ENCODE assay signal across 24 cellular contexts in genomic region chr19:1107655-1108261, GRCh38. TPM values are rescaled to one million over a fixed set of nuclear protein-coding genes. Genes with fewer than 3 reads are reported as not detected.
A peak's percentile ranks its signal among the peaks of the same experiment; 100 is the strongest.
DNase-seq lines count a peak whose midpoint lies in the region; ATAC-seq, FAIRE-seq and TF ChIP-seq lines count a peak whose summit lies in the region.
"Had no signal": no experiment of that assay in that cellular context is flagged by ENCODE, and none has a peak within 500 bp of the region (broad histone marks: within the 10 kb centered on the region; RNA-seq: fewer than 3 reads in every experiment).

No MANE protein-coding gene starts in this region.

- BruUV-seq in HepG2 (replicated peaks; lab: Mats Ljungman, UMichigan) = no TSS peak

- no peak overlapping the region for H3K27ac Mint-ChIP-seq in osteocyte (ENCODE audit: unreplicated experiment)
- no peak overlapping the region for H3K27ac Mint-ChIP-seq in activated naive CD8-positive, alpha-beta T cell treated with anti-CD3 and anti-CD28 coated beads for 36 hours

- H3K27ac ChIP-seq in HepG2 (ENCODE audit: extremely low read length, insufficient read depth, low read length) (no peak overlapping the region), right lobe of liver (no peak overlapping the region), epithelial cell of prostate (peak overlapping the region; percentile 11)
- H3K27ac ChIP-seq: foreskin keratinocyte, pancreas, SJCRH30, suprapubic skin, uterus had no signal

- 98% methylated on average over 11 of the region's 25 CpGs for WGBS in HepG2 (ENCODE audit: low lambda C conversion rate)
- WGBS in right lobe of liver (ENCODE audit: insufficient coverage, low coverage, low lambda C conversion rate, missing lambda C conversion rate) = 85% methylated on average over 6 of the region's 25 CpGs

- no peak overlapping the region for H3K4me3 Mint-ChIP-seq in osteocyte (ENCODE audit: unreplicated experiment)
- H3K4me3 Mint-ChIP-seq in activated naive CD8-positive, alpha-beta T cell treated with anti-CD3 and anti-CD28 coated beads for 36 hours = no peak overlapping the region
- H3K4me3 Mint-ChIP-seq: T-helper 1 cell treated with Interleukin-12 subunit alpha and Interleukin-12 subunit beta and Interleukin-4 antibody, amounts not matched to agents 30 μg/mL and 1 μg/mL, for 36 hours had no signal

- ATAC-seq in HepG2 = no peak
- ATAC-seq in right lobe of liver = no peak
- ATAC-seq: foreskin keratinocyte, pancreas, sciatic nerve had no signal

- TF ChIP-seq CTCF in HepG2 (CRISPR knock-in tag; IDR thresholded peaks at IDR 0.05) (no peak), right lobe of liver (IDR thresholded peaks at IDR 0.05) (no peak), osteocyte (IDR thresholded peaks at IDR 0.05) (no peak)

- no peak for DNase-seq in HepG2 (ENCODE audit: low spot score)
- no peak for DNase-seq in right lobe of liver
- no peak for DNase-seq in epithelial cell of prostate (ENCODE audit: low read depth, low spot score)
- no peak for DNase-seq in osteocyte (ENCODE audit: extremely low spot score, unreplicated experiment)
- DNase-seq in activated naive CD8-positive, alpha-beta T cell treated with anti-CD3 and anti-CD28 coated beads for 36 hours = no peak
- DNase-seq in head of caudate nucleus = no peak
- DNase-seq in AG08395 (ENCODE audit: low spot score) = no peak
- DNase-seq: activated naive CD4-positive, alpha-beta T cell treated with Interleukin-2 at 50 U/mL for 16 hours; activated T-cell treated with anti-CD3 and anti-CD28 coated beads for 4 hours; dorsolateral prefrontal cortex; NCI-H2107; SJCRH30; uterus had no signal

- TF ChIP-seq EP300 in HepG2 (IDR thresholded peaks at IDR 0.05; ENCODE audit: low read depth in 2 of 2, low read length in 2 of 2) = no peak
- no peak for TF ChIP-seq EP300 in HepG2 (CRISPR knock-in tag; IDR thresholded peaks at IDR 0.05; ENCODE audit: borderline replicate concordance)

- peaks cover 3% of the 10 kb centered on the region for H3K36me3 Mint-ChIP-seq in osteocyte (ENCODE audit: unreplicated experiment)
- H3K36me3 Mint-ChIP-seq in activated naive CD8-positive, alpha-beta T cell treated with anti-CD3 and anti-CD28 coated beads for 36 hours = peaks cover 1% of the 10 kb centered on the region

- H3K9me3 Mint-ChIP-seq in osteocyte (ENCODE audit: unreplicated experiment) = no peaks in the 10 kb centered on the region
- no peaks in the 10 kb centered on the region for H3K9me3 Mint-ChIP-seq in activated naive CD8-positive, alpha-beta T cell treated with anti-CD3 and anti-CD28 coated beads for 36 hours
- H3K9me3 Mint-ChIP-seq: T-helper 1 cell treated with Interleukin-12 subunit alpha and Interleukin-12 subunit beta and Interleukin-4 antibody, amounts not matched to agents 30 μg/mL and 1 μg/mL, for 36 hours had no signal

- TF ChIP-seq POLR2A in HepG2 (IDR thresholded peaks at IDR 0.05; ENCODE audit: insufficient read depth in 1 of 2, low read depth in 2 of 2, low read length in 2 of 2) = no peak; a peak in 2 of 4 replicates
- no peak for TF ChIP-seq POLR2A in right lobe of liver (IDR thresholded peaks at IDR 0.05)

- no peaks in the 10 kb centered on the region for H3K9me3 ChIP-seq in HepG2 (ENCODE audit: low read length)
- no peaks in the 10 kb centered on the region for H3K9me3 ChIP-seq in right lobe of liver
- H3K9me3 ChIP-seq: HAP-1, pancreas, SJCRH30, suprapubic skin, uterus had no signal

- POLR2A ChIA-PET in HepG2 (lab: Yijun Ruan, JAX) = interaction anchor here (1.2 kb wide), 1 partner anchor 10 kb away, joined by 6 read pairs; no protein-coding TSS in a partner anchor

- no peaks in the 10 kb centered on the region for H3K27me3 Mint-ChIP-seq in osteocyte (ENCODE audit: unreplicated experiment)
- H3K27me3 Mint-ChIP-seq in activated naive CD8-positive, alpha-beta T cell treated with anti-CD3 and anti-CD28 coated beads for 36 hours = no peaks in the 10 kb centered on the region
- H3K27me3 Mint-ChIP-seq: CD4-positive, alpha-beta memory T cell had no signal

- intact Hi-C loops in HepG2 (cut with micrococcal nuclease; ENCODE audit: unreplicated experiment) = loop anchor here (10.0 kb wide), 1 partner anchor 53 kb away; no protein-coding TSS in a partner anchor
- intact Hi-C loops in right lobe of liver (cut with DNase I) = no loop called here
- intact Hi-C loops in head of caudate nucleus (cut with DNase I) = no loop called here

- H3K4me1 Mint-ChIP-seq in osteocyte (ENCODE audit: unreplicated experiment) = peaks cover 28% of the 10 kb centered on the region
- peaks cover 11% of the 10 kb centered on the region for H3K4me1 Mint-ChIP-seq in activated naive CD8-positive, alpha-beta T cell treated with anti-CD3 and anti-CD28 coated beads for 36 hours

- in situ Hi-C loops in HepG2 (cut with HindIII; ENCODE audit: extremely low pct_ligation_motif_present, low pct_unique_long_range_greater_than_20kb) = no loop called here

- peaks cover 15% of the 10 kb centered on the region; the same call in 1 of the 2 replicates for H4K20me1 ChIP-seq in HepG2 (ENCODE audit: insufficient read depth, low read length)

- H3K4me1 ChIP-seq in HepG2 (ENCODE audit: insufficient read depth, low read length) = peaks cover 36% of the 10 kb centered on the region
- peaks cover 2 to 14% (median 5%) of the 10 kb centered on the region in 4 donors for H3K4me1 ChIP-seq in right lobe of liver

- H3K4me2 ChIP-seq in HepG2 (ENCODE audit: low read depth, low read length) = no peak overlapping the region

- no peak for TF ChIP-seq RAD21 in HepG2 (CRISPR knock-in tag; IDR thresholded peaks at IDR 0.05)

- H3K4me3 ChIP-seq in HepG2 (replicated peaks in 1 of 3; ENCODE audit: insufficient read depth in 1 of 3, low read depth in 2 of 3, low read length in 3 of 3) = no peak overlapping the region
- H3K4me3 ChIP-seq in right lobe of liver = no peak overlapping the region
- H3K4me3 ChIP-seq: dorsolateral prefrontal cortex, HAP-1, lung, pancreas, SJCRH30, suprapubic skin, uterus had no signal

- H3K36me3 ChIP-seq in HepG2 (replicated peaks in 1 of 2; ENCODE audit: control insufficient read depth in 1 of 2, insufficient read depth in 2 of 2, low read length in 2 of 2) (peaks cover 10 to 20% of the 10 kb centered on the region in 2 experiments; a peak in 4 of 5 replicates), right lobe of liver (peaks cover 3 to 43% (median 18%) of the 10 kb centered on the region in 4 donors)
- H3K36me3 ChIP-seq: uterus had no signal

- H2AFZ ChIP-seq in HepG2 (ENCODE audit: low read length) = no peak overlapping the region

- peaks cover 11% of the 10 kb centered on the region for H3K79me2 ChIP-seq in HepG2 (ENCODE audit: insufficient read depth, low read length)

- H3K27me3 ChIP-seq in HepG2 (ENCODE audit: control insufficient read depth in 1 of 2, insufficient read depth in 2 of 2, low read length in 2 of 2) (no peaks in the 10 kb centered on the region), right lobe of liver (no peaks in the 10 kb centered on the region)
- H3K27me3 ChIP-seq: dorsolateral prefrontal cortex, foreskin keratinocyte, pancreas, SJCRH30, suprapubic skin, uterus had no signal

- H3K9ac ChIP-seq in HepG2 (ENCODE audit: insufficient read depth, low read depth, low read length) = no peak overlapping the region

- CTCF ChIA-PET in HepG2 (lab: Yijun Ruan, JAX; ENCODE audit: low intra/inter-chr PET ratio, low total read pairs) = no interaction called here

- FAIRE-seq in HepG2 (lab: Jason Lieb, UNC) = no peak
- FAIRE-seq: HTR-8/SVneo, keratinocyte, pancreas had no signal

RNA-seq across cellular contexts. Expression of gene GPX4, which starts 4.0 kb away (rescaled TPM):
- total RNA-seq in HepG2 (2016; rRNA removed; fragmentation: Illumina TruSeq; extraction: Trizol) (426 and 535 TPM in 2 replicates), right lobe of liver (100 to 1,000 TPM; 204 to 389 (median 212) TPM), osteocyte (349 and 354 TPM in 2 replicates)
- total RNA-seq in HepG2 (2016; cell fraction: cytosol; rRNA removed; fragmentation: Illumina TruSeq; extraction: Trizol; ENCODE audit: low read depth) = 2,785 and 3,522 TPM in 2 replicates
- 340 and 561 TPM in 2 replicates for total RNA-seq in HepG2 (2016; cell fraction: insoluble cytoplasmic fraction; rRNA removed; fragmentation: Illumina TruSeq; extraction: Trizol)
- total RNA-seq in HepG2 (2016; cell fraction: membrane; rRNA removed; fragmentation: Illumina TruSeq; extraction: Trizol) = 1,902 and 2,313 TPM in 2 replicates
- 168 and 177 TPM in 2 replicates for total RNA-seq in HepG2 (2016; cell fraction: nucleus; rRNA removed; fragmentation: Illumina TruSeq; extraction: Trizol)
- 613 and 728 TPM in 2 replicates for polyA plus RNA-seq in HepG2 (2011; rRNA removed)
- 837 and 1,257 TPM in 2 replicates for polyA plus RNA-seq in HepG2 (2011; cell fraction: cytosol; rRNA removed)
- polyA plus RNA-seq in HepG2 (2011; cell fraction: nucleus; rRNA removed) = 557 and 562 TPM in 2 replicates
- 539 and 705 TPM in 2 replicates for polyA plus RNA-seq in HepG2 (2012)
- 3,701 and 4,930 TPM in 2 replicates for polyA plus RNA-seq in HepG2 (2016; cell fraction: cytosol; fragmentation: Illumina TruSeq; extraction: Trizol; ENCODE audit: low read depth)
- 454 and 583 TPM in 2 replicates for polyA plus RNA-seq in HepG2 (2016; cell fraction: insoluble cytoplasmic fraction; fragmentation: Illumina TruSeq; extraction: Trizol; ENCODE audit: low read depth)
- polyA plus RNA-seq in HepG2 (2016; cell fraction: membrane; fragmentation: Illumina TruSeq; extraction: Trizol; ENCODE audit: low read depth) = 2,313 and 2,706 TPM in 2 replicates
- 387 and 420 TPM in 2 replicates for polyA plus RNA-seq in HepG2 (2016; cell fraction: nucleus; fragmentation: Illumina TruSeq; extraction: Trizol; ENCODE audit: insufficient read depth, low read depth)
- polyA minus RNA-seq in HepG2 (2011; rRNA and poly(A)+ RNA removed; ENCODE audit: low replicate concordance) = 195 and 435 TPM in 2 replicates
- 211 and 241 TPM in 2 replicates for polyA minus RNA-seq in HepG2 (2011; cell fraction: cytosol; rRNA and poly(A)+ RNA removed)
- polyA minus RNA-seq in HepG2 (2011; cell fraction: nucleus; rRNA and poly(A)+ RNA removed) = 51.6 and 73.4 TPM in 2 replicates
- polyA plus RNA-seq in PFSK-1 (2012; ENCODE audit: insufficient read length, low read depth) = 1,125 TPM
- 100 to 1,000 TPM; 225 to 231 TPM for total RNA-seq in activated naive CD8-positive, alpha-beta T cell treated with anti-CD3 and anti-CD28 coated beads for 36 hours

RNA-seq across cellular contexts. Expression of gene POLR2E, which starts 12.6 kb away (rescaled TPM):
- total RNA-seq in HepG2 (2016; rRNA removed; fragmentation: Illumina TruSeq; extraction: Trizol) (140 TPM in 2 replicates), right lobe of liver (100 to 1,000 TPM; 112 to 256 (median 131) TPM), osteocyte (156 and 168 TPM in 2 replicates)
- total RNA-seq in HepG2 (2016; cell fraction: cytosol; rRNA removed; fragmentation: Illumina TruSeq; extraction: Trizol; ENCODE audit: low read depth) = 43.4 and 44.8 TPM in 2 replicates
- 135 and 141 TPM in 2 replicates for total RNA-seq in HepG2 (2016; cell fraction: insoluble cytoplasmic fraction; rRNA removed; fragmentation: Illumina TruSeq; extraction: Trizol)
- 89.0 and 92.5 TPM in 2 replicates for total RNA-seq in HepG2 (2016; cell fraction: membrane; rRNA removed; fragmentation: Illumina TruSeq; extraction: Trizol)
- total RNA-seq in HepG2 (2016; cell fraction: nucleus; rRNA removed; fragmentation: Illumina TruSeq; extraction: Trizol) = 54.0 and 55.3 TPM in 2 replicates
- polyA plus RNA-seq in HepG2 (2011; rRNA removed) = 272 and 305 TPM in 2 replicates
- 222 and 337 TPM in 2 replicates for polyA plus RNA-seq in HepG2 (2011; cell fraction: cytosol; rRNA removed)
- polyA plus RNA-seq in HepG2 (2011; cell fraction: nucleus; rRNA removed) = 150 and 188 TPM in 2 replicates
- polyA plus RNA-seq in HepG2 (2012) = 201 and 222 TPM in 2 replicates
- 94.9 and 102 TPM in 2 replicates for polyA plus RNA-seq in HepG2 (2016; cell fraction: cytosol; fragmentation: Illumina TruSeq; extraction: Trizol; ENCODE audit: low read depth)
- polyA plus RNA-seq in HepG2 (2016; cell fraction: insoluble cytoplasmic fraction; fragmentation: Illumina TruSeq; extraction: Trizol; ENCODE audit: low read depth) = 246 and 282 TPM in 2 replicates
- polyA plus RNA-seq in HepG2 (2016; cell fraction: membrane; fragmentation: Illumina TruSeq; extraction: Trizol; ENCODE audit: low read depth) = 145 and 159 TPM in 2 replicates
- 179 TPM in 2 replicates for polyA plus RNA-seq in HepG2 (2016; cell fraction: nucleus; fragmentation: Illumina TruSeq; extraction: Trizol; ENCODE audit: insufficient read depth, low read depth)
- polyA minus RNA-seq in HepG2 (2011; rRNA and poly(A)+ RNA removed; ENCODE audit: low replicate concordance) = 343 and 389 TPM in 2 replicates
- 104 and 129 TPM in 2 replicates for polyA minus RNA-seq in HepG2 (2011; cell fraction: cytosol; rRNA and poly(A)+ RNA removed)
- 39.5 and 42.0 TPM in 2 replicates for polyA minus RNA-seq in HepG2 (2011; cell fraction: nucleus; rRNA and poly(A)+ RNA removed)
- 531 TPM for polyA plus RNA-seq in PFSK-1 (2012; ENCODE audit: insufficient read length, low read depth)
- 100 to 1,000 TPM; 290 to 291 TPM for total RNA-seq in activated naive CD8-positive, alpha-beta T cell treated with anti-CD3 and anti-CD28 coated beads for 36 hours

RNA-seq across cellular contexts. Expression of gene ARHGAP45, which starts 40.8 kb away (rescaled TPM):
- 0.48 and 0.84 TPM in 2 replicates for total RNA-seq in HepG2 (2016; rRNA removed; fragmentation: Illumina TruSeq; extraction: Trizol)
- 0.35 and 0.51 TPM in 2 replicates for total RNA-seq in HepG2 (2016; cell fraction: cytosol; rRNA removed; fragmentation: Illumina TruSeq; extraction: Trizol; ENCODE audit: low read depth)
- total RNA-seq in HepG2 (2016; cell fraction: insoluble cytoplasmic fraction; rRNA removed; fragmentation: Illumina TruSeq; extraction: Trizol) = 0.16 and 0.50 TPM in 2 replicates
- 0.38 and 0.40 TPM in 2 replicates for total RNA-seq in HepG2 (2016; cell fraction: membrane; rRNA removed; fragmentation: Illumina TruSeq; extraction: Trizol)
- 0.28 and 0.63 TPM in 2 replicates for total RNA-seq in HepG2 (2016; cell fraction: nucleus; rRNA removed; fragmentation: Illumina TruSeq; extraction: Trizol)
- 32.0 and 40.3 TPM in 2 replicates for polyA plus RNA-seq in HepG2 (2011; rRNA removed)
- polyA plus RNA-seq in HepG2 (2011; cell fraction: cytosol; rRNA removed) = 17.7 and 31.9 TPM in 2 replicates
- polyA plus RNA-seq in HepG2 (2011; cell fraction: nucleus; rRNA removed) = 222 and 325 TPM in 2 replicates
- 21.8 and 23.4 TPM in 2 replicates for polyA plus RNA-seq in HepG2 (2012)
- not detected in 2 replicates for polyA plus RNA-seq in HepG2 (2016; cell fraction: cytosol; fragmentation: Illumina TruSeq; extraction: Trizol; ENCODE audit: low read depth)
- 0.41 and 0.69 TPM in 2 replicates for polyA plus RNA-seq in HepG2 (2016; cell fraction: insoluble cytoplasmic fraction; fragmentation: Illumina TruSeq; extraction: Trizol; ENCODE audit: low read depth)
- polyA plus RNA-seq in HepG2 (2016; cell fraction: membrane; fragmentation: Illumina TruSeq; extraction: Trizol; ENCODE audit: low read depth) = not detected in 2 replicates
- 1.5 TPM in 2 replicates for polyA plus RNA-seq in HepG2 (2016; cell fraction: nucleus; fragmentation: Illumina TruSeq; extraction: Trizol; ENCODE audit: insufficient read depth, low read depth)
- polyA minus RNA-seq in HepG2 (2011; rRNA and poly(A)+ RNA removed; ENCODE audit: low replicate concordance) = 18.3 and 37.9 TPM in 2 replicates
- polyA minus RNA-seq in HepG2 (2011; cell fraction: cytosol; rRNA and poly(A)+ RNA removed) = 19.3 and 20.1 TPM in 2 replicates
- 25.0 and 29.0 TPM in 2 replicates for polyA minus RNA-seq in HepG2 (2011; cell fraction: nucleus; rRNA and poly(A)+ RNA removed)
- total RNA-seq in right lobe of liver = 1 to 10 TPM; 4.2 to 10.0 (median 7.3) TPM
- 55.1 TPM for polyA plus RNA-seq in PFSK-1 (2012; ENCODE audit: insufficient read length, low read depth)
- 0.67 and 0.99 TPM in 2 replicates for total RNA-seq in osteocyte
- total RNA-seq in activated naive CD8-positive, alpha-beta T cell treated with anti-CD3 and anti-CD28 coated beads for 36 hours = 100 to 1,000 TPM; 113 to 122 TPM

Comparison
In these comparisons a context has a peak if more than half of its experiments do, and no peak if none do; other contexts are left out.
1. RNA of gene ARHGAP45, which starts 40.8 kb away (total RNA-seq): 113 to 122 TPM in activated naive CD8-positive, alpha-beta T cell treated with anti-CD3 and anti-CD28 coated beads for 36 hours; 4.2 to 10.0 TPM in right lobe of liver, 0.16 to 0.84 TPM in HepG2 and 0.67 to 0.99 TPM in osteocyte; every median in the first group is over 10 times any median in the second.